Comparison of ENCODE assay signal across 1 cellular context in genomic region chr5:168422431-168422830, GRCh38.
TF ChIP-seq lines count a peak whose summit lies in the region.

No MANE protein-coding gene starts in this region.

TF ChIP-seq in H1, 55 proteins besides CTCF, POLR2A, EP300 and RAD21:
- TF ChIP-seq BACH1 (IDR thresholded peaks at IDR 0.05; ENCODE audit: low read length) (no peak), POLR2AphosphoS5 (IDR thresholded peaks at IDR 0.05; ENCODE audit: low read depth, low read length) (no peak), E2F6 (IDR thresholded peaks at IDR 0.05) (no peak), CBX5 (IDR thresholded peaks at IDR 0.05; ENCODE audit: low read depth, low read length) (no peak), KDM5A (IDR thresholded peaks at IDR 0.05; ENCODE audit: low read length) (no peak), NANOG (IDR thresholded peaks at IDR 0.05; ENCODE audit: insufficient read depth, low read depth, low read length, poor library complexity, severe bottlenecking) (no peak), CHD1 (IDR thresholded peaks at IDR 0.05; ENCODE audit: low read depth, low read length) (no peak), USF2 (IDR thresholded peaks at IDR 0.05; ENCODE audit: low read length) (no peak), JUN (IDR thresholded peaks at IDR 0.05; ENCODE audit: low read depth, low read length) (no peak), SP1 (IDR thresholded peaks at IDR 0.05; ENCODE audit: low read depth, low read length) (no peak), NRF1 (IDR thresholded peaks at IDR 0.05; ENCODE audit: low read depth, low read length) (no peak), SIX5 (IDR thresholded peaks at IDR 0.05; ENCODE audit: low read depth, low read length) (no peak), YY1 (IDR thresholded peaks at IDR 0.05; ENCODE audit: low read depth, low read length) (no peak), MAFK (IDR thresholded peaks at IDR 0.05; ENCODE audit: low read depth, low read length) (no peak), CBX8 (IDR thresholded peaks at IDR 0.05; ENCODE audit: borderline replicate concordance, low read depth, low read length) (no peak), KDM4A (IDR thresholded peaks at IDR 0.05; ENCODE audit: low read depth, low read length, severe bottlenecking) (no peak), SIRT6 (IDR thresholded peaks at IDR 0.05; ENCODE audit: low read length) (no peak), GABPA (IDR thresholded peaks at IDR 0.05; ENCODE audit: borderline replicate concordance, insufficient read depth, low read length) (no peak), SAP30 (IDR thresholded peaks at IDR 0.05; ENCODE audit: insufficient read depth, insufficient replicate concordance, low read length) (no peak), MAX (IDR thresholded peaks at IDR 0.05) (no peak)
TF ChIP-seq in H1: peak in this region for 0.
